28 cellular contexts compared by ENCODE assay signal in genomic region chr1:43104027-43104763, GRCh38.
DNase-seq lines count a peak whose midpoint lies in the region; ATAC-seq, FAIRE-seq and TF ChIP-seq lines count a peak whose summit lies in the region.
"Had no signal": no experiment of that assay in that cellular context is flagged by ENCODE, and none has a peak within 500 bp of the region (broad histone marks: within the 10 kb centered on the region; RNA-seq: fewer than 3 reads in every experiment).

No MANE protein-coding gene starts in this region.

- no peak overlapping the region for H4K8ac ChIP-seq in H1 (ENCODE audit: extremely low read depth, insufficient read depth, low read length)

- peaks cover 0 to 6% (median 0%) of the 10 kb centered on the region in 4 experiments; a peak in 1 of 8 replicates for H3K36me3 ChIP-seq in H1 (ENCODE audit: control insufficient read depth in 2 of 4, insufficient read depth in 4 of 4, low read length in 3 of 4)
- H3K36me3 ChIP-seq: BE2C, BLaER1 had no signal

- no peaks in the 10 kb centered on the region for H3K27me3 ChIP-seq in H1 (replicated peaks in 1 of 4; ENCODE audit: control insufficient read depth in 3 of 4, extremely low read depth in 1 of 4, insufficient read depth in 3 of 4, low read length in 3 of 4)
- H3K27me3 ChIP-seq: BE2C, BLaER1 had no signal

- H3K4me2 ChIP-seq in H1 (ENCODE audit: insufficient read depth in 1 of 2, low read depth in 2 of 2, low read length in 2 of 2): no peak overlapping the region
- H3K4me2 ChIP-seq: BLaER1 had no signal

- no peak overlapping the region for H3K18ac ChIP-seq in H1 (ENCODE audit: extremely low read depth, low read length)

- H3K4ac ChIP-seq in H1 (replicated peaks; ENCODE audit: insufficient read length, low read depth, low read length): no peak overlapping the region

- no peaks in the 10 kb centered on the region for H3K27me3 Mint-ChIP-seq in activated T-helper 17 cell treated with anti-CD3 and anti-CD28 coated beads, Interleukin-2, amount 50 U/mL, for 72 hours

- peaks cover 21 to 27% of the 10 kb centered on the region in 2 donors for H3K36me3 Mint-ChIP-seq in activated naive CD4-positive, alpha-beta T cell treated with anti-CD3 and anti-CD28 coated beads, Interleukin-2, amount 50 U/mL, for 72 hours
- no peaks in the 10 kb centered on the region for H3K36me3 Mint-ChIP-seq in activated T-helper 17 cell treated with anti-CD3 and anti-CD28 coated beads, Interleukin-2, amount 50 U/mL, for 72 hours (ENCODE audit: low read depth)
- H3K36me3 Mint-ChIP-seq: CD14-positive monocyte; CD4-positive, alpha-beta memory T cell; CD4-positive, CD25-positive, alpha-beta regulatory T cell had no signal

- TF ChIP-seq CTCF in H1 (IDR thresholded peaks at IDR 0.05; ENCODE audit: control extremely low read depth in 1 of 3, insufficient read depth in 1 of 3, low read depth in 1 of 3, low read length in 3 of 3): no peak

- no peak overlapping the region for H4K5ac ChIP-seq in H1 (ENCODE audit: insufficient read length, low read depth, low read length)

- no peak overlapping the region for H3K14ac ChIP-seq in H1 (ENCODE audit: insufficient read length)

- no peaks in the 10 kb centered on the region for H3K23me2 ChIP-seq in H1 (ENCODE audit: low read depth, low read length)

- H4K20me1 ChIP-seq in H1 (replicated peaks in 1 of 2; ENCODE audit: control insufficient read depth in 1 of 2, insufficient read depth in 2 of 2, low read length in 2 of 2): no peaks in the 10 kb centered on the region
- H4K20me1 ChIP-seq: BLaER1 had no signal

- no peak overlapping the region for H4K91ac ChIP-seq in H1 (replicated peaks; ENCODE audit: insufficient read length, low read length)

- ATAC-seq in activated naive CD4-positive, alpha-beta T cell treated with anti-CD3 and anti-CD28 coated beads, Interleukin-2, amount 50 U/mL, for 72 hours: peak; percentile 58 to 70
- peak; percentile 74 for ATAC-seq in activated T-helper 17 cell treated with anti-CD3 and anti-CD28 coated beads, Interleukin-2, amount 50 U/mL, for 72 hours (replicated peaks)
- ATAC-seq in GM21360 (IDR thresholded peaks at IDR 0.05; ENCODE audit: unreplicated experiment) (no peak), GM19397 (IDR thresholded peaks at IDR 0.05; ENCODE audit: unreplicated experiment) (no peak)
- ATAC-seq: GM12878 had no signal

- no peak overlapping the region for H2BK5ac ChIP-seq in H1 (ENCODE audit: low read depth, low read length)

- H2BK120ac ChIP-seq in H1 (replicated peaks; ENCODE audit: low read depth, low read length): no peak overlapping the region

- H2AK5ac ChIP-seq in H1 (ENCODE audit: low read depth, low read length): no peak overlapping the region

- 89% methylated on average over 3 of the region's 3 CpGs; no CpG with 5 or more reads in 1 of the 2 experiments for WGBS in H1 (ENCODE audit: extremely low coverage in 1 of 2, insufficient coverage in 1 of 2, insufficient read length in 1 of 2, insufficient replicate concordance in 2 of 2, low coverage in 1 of 2, low lambda C conversion rate in 2 of 2, missing lambda C conversion rate in 1 of 2), 2 experiments

- FAIRE-seq in H1 (lab: Jason Lieb, UNC): no peak
- FAIRE-seq: A204.1, GM12878, GM12892, GM18507 had no signal

- no peak overlapping the region for H3K4me3 Mint-ChIP-seq in activated T-helper 17 cell treated with anti-CD3 and anti-CD28 coated beads, Interleukin-2, amount 50 U/mL, for 72 hours
- H3K4me3 Mint-ChIP-seq: CD14-positive monocyte; CD4-positive, alpha-beta memory T cell; CD4-positive, CD25-positive, alpha-beta regulatory T cell; CD8-positive, alpha-beta memory T cell had no signal

- no peak overlapping the region for H2BK15ac ChIP-seq in H1 (ENCODE audit: low read length)

- DNase-seq in activated naive CD4-positive, alpha-beta T cell treated with anti-CD3 and anti-CD28 coated beads, Interleukin-2, amount 50 U/mL, for 72 hours (ENCODE audit: low spot score in 2 of 2): no peak
- no peak for DNase-seq in activated naive CD4-positive, alpha-beta T cell treated with anti-CD3 and anti-CD28 coated beads, Interleukin-2, amount 50 U/mL, for 16 hours
- DNase-seq in H1 (ENCODE audit: low read depth in 1 of 2, low spot score in 2 of 2): no peak
- no peak for DNase-seq in NCI-H82 (lab: John Stamatoyannopoulos, UW)
- DNase-seq: 8988T; ACHN; BE2C; C1 segment of cervical spinal cord; CD4-positive, alpha-beta memory T cell; CD4-positive, CD25-positive, alpha-beta regulatory T cell; CD8-positive, alpha-beta memory T cell; COR-L47; DMS 273 treated with DMSO at 0.1 percent for 48 hours; DMS153; DMS53; DMS79; DND-41; EL; GDM1 had no signal

- no peaks in the 10 kb centered on the region for H3K79me1 ChIP-seq in H1 (ENCODE audit: low read depth, low read length)

- no peak for TF ChIP-seq RAD21 in H1 (IDR thresholded peaks at IDR 0.05 in 1 of 2, conservative IDR thresholded peaks at IDR 0.05 in 1 of 2; ENCODE audit: low read depth in 2 of 2, low read length in 2 of 2)

- no peak overlapping the region for H3K56ac ChIP-seq in H1 (replicated peaks; ENCODE audit: insufficient read length, low read depth, low read length)

- no peak overlapping the region for H2BK20ac ChIP-seq in H1 (ENCODE audit: low read length)

- H3K9ac ChIP-seq in H1 (replicated peaks in 1 of 4; ENCODE audit: extremely low read depth in 1 of 4, low read depth in 3 of 4, low read length in 3 of 4): no peak overlapping the region
- H3K9ac ChIP-seq: BLaER1 had no signal

- no peak overlapping the region for H3K27ac ChIP-seq in H1 (ENCODE audit: low read depth, low read length)
- H3K27ac ChIP-seq: BLaER1 had no signal

- H3K9me3 ChIP-seq in H1 (ENCODE audit: insufficient read depth in 2 of 2, low read depth in 1 of 2, low read length in 1 of 2): peaks cover 19 to 21% of the 10 kb centered on the region in 2 experiments
- H3K9me3 ChIP-seq: BE2C had no signal

- TF ChIP-seq EP300 in H1 (IDR thresholded peaks at IDR 0.05; ENCODE audit: borderline replicate concordance in 1 of 2, low read depth in 2 of 2, low read length in 2 of 2): no peak

- no peaks in the 10 kb centered on the region for H3K4me1 Mint-ChIP-seq in activated T-helper 17 cell treated with anti-CD3 and anti-CD28 coated beads, Interleukin-2, amount 50 U/mL, for 72 hours
- H3K4me1 Mint-ChIP-seq: CD14-positive monocyte; CD4-positive, alpha-beta memory T cell; CD4-positive, CD25-positive, alpha-beta regulatory T cell; CD8-positive, alpha-beta memory T cell had no signal

- H2BK12ac ChIP-seq in H1 (ENCODE audit: low read depth, low read length): no peak overlapping the region

- H3K27ac Mint-ChIP-seq in activated naive CD4-positive, alpha-beta T cell treated with anti-CD3 and anti-CD28 coated beads, Interleukin-2, amount 50 U/mL, for 72 hours: no peak overlapping the region
- H3K27ac Mint-ChIP-seq in activated T-helper 17 cell treated with anti-CD3 and anti-CD28 coated beads, Interleukin-2, amount 50 U/mL, for 72 hours: no peak overlapping the region
- H3K27ac Mint-ChIP-seq: CD14-positive monocyte; CD4-positive, alpha-beta memory T cell; CD4-positive, CD25-positive, alpha-beta regulatory T cell; CD8-positive, alpha-beta memory T cell had no signal

- no peak for TF ChIP-seq POLR2A in H1 (IDR thresholded peaks at IDR 0.05; ENCODE audit: control extremely low read depth in 1 of 2, low read depth in 2 of 2, low read length in 2 of 2)

- no peaks in the 10 kb centered on the region for H3K79me2 ChIP-seq in H1 (ENCODE audit: control insufficient read depth in 1 of 2, insufficient read depth in 2 of 2, low read length in 2 of 2)

- no peak overlapping the region for H3K23ac ChIP-seq in H1 (ENCODE audit: insufficient read length)

- H3K9me3 Mint-ChIP-seq in activated naive CD4-positive, alpha-beta T cell treated with anti-CD3 and anti-CD28 coated beads, Interleukin-2, amount 50 U/mL, for 72 hours: peaks cover 14 to 41% of the 10 kb centered on the region in 2 donors
- H3K9me3 Mint-ChIP-seq in activated T-helper 17 cell treated with anti-CD3 and anti-CD28 coated beads, Interleukin-2, amount 50 U/mL, for 72 hours: no peaks in the 10 kb centered on the region

- POLR2A ChIA-PET in H1 (lab: Charles Lee; ENCODE audit: partially characterized antibody): interaction anchor here (1.2 to 1.4 kb wide), 2 partner anchors 12 to 13 kb away, joined by 3 to 5 read pairs; no protein-coding TSS in a partner anchor

- H2AFZ ChIP-seq in H1 (ENCODE audit: low read length): no peak overlapping the region

- H3K4me1 ChIP-seq in H1 (replicated peaks in 1 of 4; ENCODE audit: control insufficient read depth in 3 of 4, insufficient read depth in 4 of 4, low read length in 3 of 4): no peaks in the 10 kb centered on the region
- H3K4me1 ChIP-seq: BE2C, BLaER1 had no signal

- H3K4me3 ChIP-seq in H1 (ENCODE audit: extremely low read depth in 1 of 4, insufficient read depth in 2 of 4, low read depth in 3 of 4, low read length in 4 of 4): no peak overlapping the region
- H3K4me3 ChIP-seq: BLaER1, GM12878 had no signal

- CTCF ChIA-PET in H1 (lab: Charles Lee; ENCODE audit: partially characterized antibody): interaction anchor here (0.7 kb wide), 2 partner anchors 18 to 34 kb away, joined by 3 to 4 read pairs; no protein-coding TSS in a partner anchor

TF ChIP-seq in H1, 55 proteins besides CTCF, POLR2A, EP300 and RAD21:
- TF ChIP-seq CBX5 (IDR thresholded peaks at IDR 0.05; ENCODE audit: low read depth, low read length) (no peak), CBX8 (IDR thresholded peaks at IDR 0.05; ENCODE audit: borderline replicate concordance, low read depth, low read length) (no peak), ZNF274 (IDR thresholded peaks at IDR 0.05; ENCODE audit: borderline replicate concordance, extremely low read depth, low read length) (peak; percentile 33; the same call in 1 of the 2 replicates), POLR2AphosphoS5 (IDR thresholded peaks at IDR 0.05; ENCODE audit: low read depth, low read length) (no peak), BRCA1 (IDR thresholded peaks at IDR 0.05; ENCODE audit: low read depth, low read length) (no peak), CHD1 (IDR thresholded peaks at IDR 0.05; ENCODE audit: low read depth, low read length) (no peak)

Comparison
In these comparisons a context has a peak if more than half of its experiments do, and no peak if none do; other contexts are left out.
1. ATAC-seq: peak in activated naive CD4-positive, alpha-beta T cell treated with anti-CD3 and anti-CD28 coated beads, Interleukin-2, amount 50 U/mL, for 72 hours (2 of 2) and activated T-helper 17 cell treated with anti-CD3 and anti-CD28 coated beads, Interleukin-2, amount 50 U/mL, for 72 hours (single experiment); none in GM21360 (single experiment) and GM19397 (single experiment).